In genomic region chr12:62799126-62799736, GRCh38 we compare ENCODE assay signal across 8 cellular contexts.
DNase-seq lines count a peak whose midpoint lies in the region; ATAC-seq, FAIRE-seq and TF ChIP-seq lines count a peak whose summit lies in the region.

No MANE protein-coding gene starts in this region.

- intact Hi-C loops in activated CD8-positive, alpha-beta T cell treated with anti-CD3 and anti-CD28 coated beads for 36 hours (cut with micrococcal nuclease), result no loop called here
- intact Hi-C loops in esophagus squamous epithelium (cut with DNase I) (loop anchor here (5.0 to 10.0 kb wide), 2 partner anchors 217 to 354 kb away; no protein-coding TSS in a partner anchor), natural killer cell (cut with micrococcal nuclease) (loop anchor here (1.0 kb wide), 1 partner anchor 361 kb away; no protein-coding TSS in a partner anchor)

- no peak for TF ChIP-seq POLR2A in esophagus squamous epithelium (IDR thresholded peaks at IDR 0.05)

- CTCF ChIA-PET in activated CD8-positive, alpha-beta T cell treated with anti-CD3 and anti-CD28 coated beads for 36 hours (lab: Charles Lee), result interaction anchor here (0.6 to 7.7 kb wide), 29 partner anchors 8 to 581 kb away, joined by 3 to 128 read pairs (median 4); no protein-coding TSS in a partner anchor

- H3K4me3 ChIP-seq in esophagus squamous epithelium, result no peak overlapping the region

- no peaks in the 10 kb centered on the region for H3K36me3 Mint-ChIP-seq in activated CD8-positive, alpha-beta T cell treated with anti-CD3 and anti-CD28 coated beads for 36 hours (ENCODE audit: low read depth)
- no peaks in the 10 kb centered on the region for H3K36me3 Mint-ChIP-seq in natural killer cell

- peaks cover 3% of the 10 kb centered on the region for H3K27me3 Mint-ChIP-seq in activated CD8-positive, alpha-beta T cell treated with anti-CD3 and anti-CD28 coated beads for 36 hours
- no peaks in the 10 kb centered on the region for H3K27me3 Mint-ChIP-seq in natural killer cell (ENCODE audit: low read depth in 2 of 2)

- peak; percentile 95 for TF ChIP-seq CTCF in activated CD8-positive, alpha-beta T cell treated with anti-CD3 and anti-CD28 coated beads for 36 hours (IDR thresholded peaks at IDR 0.05)
- peak; percentile 78 to 93 (median 89) for TF ChIP-seq CTCF in esophagus squamous epithelium (IDR thresholded peaks at IDR 0.05)
- peak; percentile 90 for TF ChIP-seq CTCF in natural killer cell (IDR thresholded peaks at IDR 0.05)

- ATAC-seq in GM19463 (IDR thresholded peaks at IDR 0.05; ENCODE audit: unreplicated experiment) (peak; percentile 97), HG03469 (IDR thresholded peaks at IDR 0.05; ENCODE audit: unreplicated experiment) (peak; percentile 88), natural killer cell (peak in 2 of 3 donors; percentile 82 to 85)
- peak; percentile 99 for ATAC-seq in activated CD8-positive, alpha-beta T cell treated with anti-CD3 and anti-CD28 coated beads for 36 hours

- peaks cover 0 to 3% (median 0%) of the 10 kb centered on the region in 3 donors for H3K4me1 ChIP-seq in esophagus squamous epithelium

- no peak overlapping the region for H3K27ac Mint-ChIP-seq in activated CD8-positive, alpha-beta T cell treated with anti-CD3 and anti-CD28 coated beads for 36 hours
- H3K27ac Mint-ChIP-seq in natural killer cell, result no peak overlapping the region

- no peaks in the 10 kb centered on the region for H3K4me1 Mint-ChIP-seq in activated CD8-positive, alpha-beta T cell treated with anti-CD3 and anti-CD28 coated beads for 36 hours (ENCODE audit: low read depth)
- no peaks in the 10 kb centered on the region for H3K4me1 Mint-ChIP-seq in natural killer cell

- H3K9me3 ChIP-seq in esophagus squamous epithelium, result no peaks in the 10 kb centered on the region

- no peaks in the 10 kb centered on the region for H3K9me3 Mint-ChIP-seq in activated CD8-positive, alpha-beta T cell treated with anti-CD3 and anti-CD28 coated beads for 36 hours
- H3K9me3 Mint-ChIP-seq in natural killer cell, result no peaks in the 10 kb centered on the region

- H3K27ac ChIP-seq in esophagus squamous epithelium, result no peak overlapping the region

- 29 to 31% methylated on average over 2 of the region's 2 CpGs for WGBS in esophagus squamous epithelium, 2 donors

- no peaks in the 10 kb centered on the region for H3K27me3 ChIP-seq in esophagus squamous epithelium

- no peak overlapping the region for H3K4me3 Mint-ChIP-seq in activated CD8-positive, alpha-beta T cell treated with anti-CD3 and anti-CD28 coated beads for 36 hours
- no peak overlapping the region for H3K4me3 Mint-ChIP-seq in natural killer cell

- no peak for FAIRE-seq in urothelium cell line (lab: Jason Lieb, UNC)

- no peaks in the 10 kb centered on the region for H3K36me3 ChIP-seq in esophagus squamous epithelium

- POLR2A ChIA-PET in activated CD8-positive, alpha-beta T cell treated with anti-CD3 and anti-CD28 coated beads for 36 hours (lab: Charles Lee), result no interaction called here

- peak; percentile 52 for DNase-seq in DMS53 treated with DMSO at 0.1 percent for 48 hours (lab: John Stamatoyannopoulos, UW; ENCODE audit: unreplicated experiment)
- peak; percentile 80 for DNase-seq in NCI-H510A treated with DMSO at 0.1 percent for 48 hours (lab: John Stamatoyannopoulos, UW)
- DNase-seq in activated CD8-positive, alpha-beta T cell treated with anti-CD3 and anti-CD28 coated beads for 36 hours, result peak; percentile 77
- no peak for DNase-seq in esophagus squamous epithelium (lab: John Stamatoyannopoulos, UW)
- DNase-seq in natural killer cell, result no peak
- DNase-seq in urothelium cell line (ENCODE audit: low spot score), result peak; percentile 65

Comparison
In these comparisons a context has a peak if more than half of its experiments do, and no peak if none do; other contexts are left out.
1. DNase-seq: peak in DMS53 treated with DMSO at 0.1 percent for 48 hours (single experiment), NCI-H510A treated with DMSO at 0.1 percent for 48 hours (single experiment), activated CD8-positive, alpha-beta T cell treated with anti-CD3 and anti-CD28 coated beads for 36 hours (single experiment) and urothelium cell line (single experiment); none in esophagus squamous epithelium (single experiment) and natural killer cell (single experiment).
2. Peak in every context shown above with its lines, with median percentiles within 50 percentile points of each other: ATAC-seq and CTCF ChIP-seq.